In the genomic region with DNA sequence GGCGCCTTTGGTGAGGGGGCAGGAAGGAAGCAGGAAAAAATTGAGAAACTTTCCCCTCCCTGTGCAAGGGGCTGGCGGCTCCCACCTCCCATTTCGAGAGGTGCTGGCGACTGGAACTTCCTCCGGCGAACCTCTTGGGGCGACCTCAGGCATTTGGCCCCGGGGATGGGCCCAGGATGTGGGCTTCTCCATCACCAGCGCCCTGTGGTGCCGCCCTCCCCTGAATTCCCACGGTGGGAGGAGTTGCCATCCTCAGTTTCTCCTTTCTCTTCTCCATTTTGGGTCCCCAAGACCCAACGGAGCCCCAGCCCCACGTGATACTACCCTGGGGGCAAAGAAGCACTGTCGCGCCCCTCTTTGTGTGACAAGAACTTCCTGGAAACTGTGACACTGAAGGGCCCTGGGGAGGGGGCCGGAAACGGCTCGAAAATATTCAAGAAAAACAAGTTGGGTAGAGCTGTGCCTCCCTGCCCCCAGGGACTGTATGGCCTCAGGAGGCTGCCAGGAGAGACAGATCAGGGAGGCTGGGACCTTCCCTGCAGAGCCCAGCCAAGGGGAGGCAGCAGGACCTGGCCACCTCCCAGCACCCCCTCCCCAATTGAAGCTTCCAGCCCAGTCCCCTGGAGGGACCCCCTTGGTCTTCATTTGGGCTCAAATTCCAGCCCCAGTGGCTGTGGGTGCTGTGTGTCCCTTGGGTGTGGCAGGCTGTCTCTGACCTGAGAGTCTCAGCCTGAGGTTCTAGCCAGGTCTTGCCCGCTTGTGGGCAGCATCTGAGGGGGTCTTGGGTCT, we compare ENCODE assay signal across 8 cellular contexts. TPM values are rescaled to one million over a fixed set of nuclear protein-coding genes. Genes with fewer than 3 reads are reported as not detected.
A peak's percentile ranks its signal among the peaks of the same experiment; 100 is the strongest.
DNase-seq lines count a peak whose midpoint lies in the region; ATAC-seq and TF ChIP-seq lines count a peak whose summit lies in the region.

No MANE protein-coding gene starts in this region.

- H3K9me3 Mint-ChIP-seq in activated CD4-positive, alpha-beta T cell treated with anti-CD3 and anti-CD28 coated beads, Interleukin-2, amount 10 ng/mL, durations not matched to agents 24 days and 14 days = no peaks in the 10 kb centered on the region
- H3K9me3 Mint-ChIP-seq in stimulated activated naive B cell treated with anti-CD40 and anti-IgM and Interleukin-4, amounts not matched to agents 10 μg/mL and 1 μg/mL and 100 μg/mL, for 72 hours = no peaks in the 10 kb centered on the region

- peaks cover 19% of the 10 kb centered on the region for H3K4me1 Mint-ChIP-seq in activated CD4-positive, alpha-beta T cell treated with anti-CD3 and anti-CD28 coated beads, Interleukin-2, amount 10 ng/mL, durations not matched to agents 24 days and 14 days
- peaks cover 18 to 34% of the 10 kb centered on the region in 2 donors for H3K4me1 Mint-ChIP-seq in stimulated activated naive B cell treated with anti-CD40 and anti-IgM and Interleukin-4, amounts not matched to agents 10 μg/mL and 1 μg/mL and 100 μg/mL, for 72 hours

- TF ChIP-seq CTCF in HL-60 (IDR thresholded peaks at IDR 0.05; ENCODE audit: insufficient read depth, low read length) = no peak

- peak overlapping the region; percentile 69 to 76 for H3K9ac ChIP-seq in duodenal mucosa (ENCODE audit: low read depth in 1 of 2, low read length in 2 of 2)
- H3K9ac ChIP-seq in muscle layer of colon (ENCODE audit: low read length) = peak overlapping the region; percentile 76

- H3K27me3 ChIP-seq in HL-60 (ENCODE audit: insufficient read depth, poor library complexity, severe bottlenecking) (no peaks in the 10 kb centered on the region), duodenal mucosa (ENCODE audit: control insufficient read depth in 1 of 2, insufficient read depth in 2 of 2, low read length in 2 of 2) (no peaks in the 10 kb centered on the region), muscle layer of colon (ENCODE audit: control insufficient read depth in 1 of 2, insufficient read depth in 2 of 2, low read length in 2 of 2) (no peaks in the 10 kb centered on the region)

- no peaks in the 10 kb centered on the region for H3K36me3 ChIP-seq in duodenal mucosa (ENCODE audit: control insufficient read depth in 1 of 2, insufficient read depth in 2 of 2, low read length in 2 of 2)
- no peaks in the 10 kb centered on the region for H3K36me3 ChIP-seq in muscle layer of colon (ENCODE audit: insufficient read depth, low read length)

- peaks cover 8% of the 10 kb centered on the region for H3K36me3 Mint-ChIP-seq in activated CD4-positive, alpha-beta T cell treated with anti-CD3 and anti-CD28 coated beads, Interleukin-2, amount 10 ng/mL, durations not matched to agents 24 days and 14 days (ENCODE audit: low read depth)
- peaks cover 11 to 16% of the 10 kb centered on the region in 2 donors for H3K36me3 Mint-ChIP-seq in stimulated activated naive B cell treated with anti-CD40 and anti-IgM and Interleukin-4, amounts not matched to agents 10 μg/mL and 1 μg/mL and 100 μg/mL, for 72 hours

- ATAC-seq in stimulated activated naive B cell treated with anti-CD40 and anti-IgM and Interleukin-4, amounts not matched to agents 10 μg/mL and 1 μg/mL and 100 μg/mL, for 72 hours (replicated peaks) = peak; percentile 72 to 76

- intact Hi-C loops in activated CD4-positive, alpha-beta T cell treated with anti-CD3 and anti-CD28 coated beads, Interleukin-2, amount 10 ng/mL, durations not matched to agents 24 days and 14 days (cut with micrococcal nuclease) = loop anchor here (1.0 kb wide), 1 partner anchor 8 kb away; no protein-coding TSS in a partner anchor

- H3K27ac ChIP-seq in HL-60 (replicated peaks) = peak overlapping the region; percentile 79
- peak overlapping the region; percentile 87 for H3K27ac ChIP-seq in duodenal mucosa (ENCODE audit: low read depth, low read length)
- H3K27ac ChIP-seq in muscle layer of colon (ENCODE audit: low read depth, low read length) = peak overlapping the region; percentile 77

- H3K9me3 ChIP-seq in duodenal mucosa (ENCODE audit: control insufficient read depth in 1 of 2, low read length in 2 of 2) (no peaks in the 10 kb centered on the region), muscle layer of colon (ENCODE audit: low read length) (no peaks in the 10 kb centered on the region)

- H3K4me3 ChIP-seq in HL-60 (replicated peaks; ENCODE audit: insufficient read depth, low read length) = peak overlapping the region; percentile 97
- H3K4me3 ChIP-seq in duodenal mucosa (ENCODE audit: low read depth in 1 of 2, low read length in 2 of 2) = peak overlapping the region; percentile 75 to 83
- peak overlapping the region; percentile 85 to 93 for H3K4me3 ChIP-seq in muscle layer of colon (ENCODE audit: low read depth in 1 of 2, low read length in 2 of 2)

- peak overlapping the region; percentile 99 for H3K4me3 Mint-ChIP-seq in activated CD4-positive, alpha-beta T cell treated with anti-CD3 and anti-CD28 coated beads, Interleukin-2, amount 10 ng/mL, durations not matched to agents 24 days and 14 days
- H3K4me3 Mint-ChIP-seq in stimulated activated naive B cell treated with anti-CD40 and anti-IgM and Interleukin-4, amounts not matched to agents 10 μg/mL and 1 μg/mL and 100 μg/mL, for 72 hours = peak overlapping the region; percentile 90 to 94

- H3K27ac Mint-ChIP-seq in activated CD4-positive, alpha-beta T cell treated with anti-CD3 and anti-CD28 coated beads, Interleukin-2, amount 10 ng/mL, durations not matched to agents 24 days and 14 days = peak overlapping the region; percentile 100
- H3K27ac Mint-ChIP-seq in stimulated activated naive B cell treated with anti-CD40 and anti-IgM and Interleukin-4, amounts not matched to agents 10 μg/mL and 1 μg/mL and 100 μg/mL, for 72 hours = peak overlapping the region; percentile 99

- peaks cover 0 to 16% of the 10 kb centered on the region in 2 donors for H3K4me1 ChIP-seq in duodenal mucosa (ENCODE audit: control insufficient read depth in 1 of 2, insufficient read depth in 2 of 2, low read length in 2 of 2)
- H3K4me1 ChIP-seq in muscle layer of colon (ENCODE audit: insufficient read depth, low read length) = peaks cover 7% of the 10 kb centered on the region

- peaks cover 9% of the 10 kb centered on the region for H3K27me3 Mint-ChIP-seq in activated CD4-positive, alpha-beta T cell treated with anti-CD3 and anti-CD28 coated beads, Interleukin-2, amount 10 ng/mL, durations not matched to agents 24 days and 14 days
- no peaks in the 10 kb centered on the region for H3K27me3 Mint-ChIP-seq in stimulated activated naive B cell treated with anti-CD40 and anti-IgM and Interleukin-4, amounts not matched to agents 10 μg/mL and 1 μg/mL and 100 μg/mL, for 72 hours

- DNase-seq in GM03348 (ENCODE audit: low spot score) = peak; percentile 69
- peak; percentile 35 to 42 for DNase-seq in HL-60 (ENCODE audit: low read depth in 1 of 2, low spot score in 1 of 2)
- DNase-seq in activated CD4-positive, alpha-beta T cell treated with anti-CD3 and anti-CD28 coated beads, Interleukin-2, amount 10 ng/mL, durations not matched to agents 24 days and 14 days = peak; percentile 94
- peak; percentile 86 for DNase-seq in stimulated activated naive B cell treated with anti-CD40 and anti-IgM and Interleukin-4, amounts not matched to agents 10 μg/mL and 1 μg/mL and 100 μg/mL, for 72 hours
- DNase-seq in epidermal melanocyte (ENCODE audit: insufficient read length, low spot score) = no peak
- no peak for DNase-seq in NOMO-1 (lab: John Stamatoyannopoulos, UW; ENCODE audit: unreplicated experiment in 2 of 2)

RNA-seq across cellular contexts. Expression of a gene that starts 16.2 kb away (rescaled TPM):
- total RNA-seq in activated CD4-positive, alpha-beta T cell treated with anti-CD3 and anti-CD28 coated beads, Interleukin-2, amount 10 ng/mL, durations not matched to agents 24 days and 14 days = not detected in 2 replicates

RNA-seq across cellular contexts. Expression of a gene that starts 22.1 kb away (rescaled TPM):
- 85.5 and 98.6 TPM in 2 replicates for total RNA-seq in activated CD4-positive, alpha-beta T cell treated with anti-CD3 and anti-CD28 coated beads, Interleukin-2, amount 10 ng/mL, durations not matched to agents 24 days and 14 days

RNA-seq across cellular contexts. Expression of a gene that starts 34.5 kb away (rescaled TPM):
- total RNA-seq in activated CD4-positive, alpha-beta T cell treated with anti-CD3 and anti-CD28 coated beads, Interleukin-2, amount 10 ng/mL, durations not matched to agents 24 days and 14 days = 41.0 and 44.2 TPM in 2 replicates

RNA-seq across cellular contexts. Expression of a gene that starts 37.5 kb away (rescaled TPM):
- total RNA-seq in activated CD4-positive, alpha-beta T cell treated with anti-CD3 and anti-CD28 coated beads, Interleukin-2, amount 10 ng/mL, durations not matched to agents 24 days and 14 days = 84.0 and 90.6 TPM in 2 replicates

RNA-seq across cellular contexts. Expression of a gene that starts 50.9 kb away (rescaled TPM):
- 588 TPM in 2 replicates for total RNA-seq in activated CD4-positive, alpha-beta T cell treated with anti-CD3 and anti-CD28 coated beads, Interleukin-2, amount 10 ng/mL, durations not matched to agents 24 days and 14 days

Comparison
In these comparisons a context has a peak if more than half of its experiments do, and no peak if none do; other contexts are left out.
1. DNase-seq: peak in GM03348 (single experiment), HL-60 (2 of 2), activated CD4-positive, alpha-beta T cell treated with anti-CD3 and anti-CD28 coated beads, Interleukin-2, amount 10 ng/mL, durations not matched to agents 24 days and 14 days (single experiment) and stimulated activated naive B cell treated with anti-CD40 and anti-IgM and Interleukin-4, amounts not matched to agents 10 μg/mL and 1 μg/mL and 100 μg/mL, for 72 hours (single experiment); none in epidermal melanocyte (single experiment) and NOMO-1 (0 of 2).
2. Peak in every context shown above with its lines, with median percentiles within 50 percentile points of each other: H3K27ac ChIP-seq and H3K4me3 ChIP-seq.